8 cellular contexts compared by ENCODE assay signal in genomic region chrX:48695524-48695875, GRCh38. TPM values are rescaled to one million over a fixed set of nuclear protein-coding genes. Genes with fewer than 3 reads are reported as not detected.
A peak's percentile ranks its signal among the peaks of the same experiment; 100 is the strongest.
DNase-seq lines count a peak whose midpoint lies in the region; ATAC-seq and TF ChIP-seq lines count a peak whose summit lies in the region.

No MANE protein-coding gene starts in this region.

- ATAC-seq in activated T-cell treated with anti-CD3 and anti-CD28 coated beads, Interleukin-2, amount 50 U/mL, for 72 hours (replicated peaks in 1 of 2), result no peak
- ATAC-seq in activated T-helper 17 cell treated with anti-CD3 and anti-CD28 coated beads, Interleukin-2, amount 50 U/mL, for 72 hours (replicated peaks), result no peak
- ATAC-seq in GM18868 (IDR thresholded peaks at IDR 0.05; ENCODE audit: unreplicated experiment) (no peak), omental fat pad (ENCODE audit: low FRiP score) (no peak)

- H3K36me3 ChIP-seq in kidney epithelial cell (ENCODE audit: control insufficient read depth, insufficient read depth, low read length) (no peaks in the 10 kb centered on the region), tibial artery (peaks cover 0 to 17% (median 7%) of the 10 kb centered on the region in 3 donors)

- H3K4me3 Mint-ChIP-seq in activated T-cell treated with anti-CD3 and anti-CD28 coated beads, Interleukin-2, amount 50 U/mL, for 72 hours, result peak overlapping the region; percentile 87
- peak overlapping the region; percentile 97 for H3K4me3 Mint-ChIP-seq in activated T-helper 17 cell treated with anti-CD3 and anti-CD28 coated beads, Interleukin-2, amount 50 U/mL, for 72 hours

- peaks cover 0 to 12% (median 3%) of the 10 kb centered on the region in 4 donors for H3K4me1 ChIP-seq in tibial artery

- H3K9me3 Mint-ChIP-seq in activated T-cell treated with anti-CD3 and anti-CD28 coated beads, Interleukin-2, amount 50 U/mL, for 72 hours, result no peaks in the 10 kb centered on the region
- H3K9me3 Mint-ChIP-seq in activated T-helper 17 cell treated with anti-CD3 and anti-CD28 coated beads, Interleukin-2, amount 50 U/mL, for 72 hours, result no peaks in the 10 kb centered on the region

- peaks cover 14% of the 10 kb centered on the region for H3K27me3 Mint-ChIP-seq in activated T-cell treated with anti-CD3 and anti-CD28 coated beads, Interleukin-2, amount 50 U/mL, for 72 hours (ENCODE audit: low read depth)
- no peaks in the 10 kb centered on the region for H3K27me3 Mint-ChIP-seq in activated T-helper 17 cell treated with anti-CD3 and anti-CD28 coated beads, Interleukin-2, amount 50 U/mL, for 72 hours

- peak overlapping the region; percentile 65 for H3K27ac Mint-ChIP-seq in activated T-cell treated with anti-CD3 and anti-CD28 coated beads, Interleukin-2, amount 50 U/mL, for 72 hours
- peak overlapping the region; percentile 98 for H3K27ac Mint-ChIP-seq in activated T-helper 17 cell treated with anti-CD3 and anti-CD28 coated beads, Interleukin-2, amount 50 U/mL, for 72 hours

- intact Hi-C loops in tibial artery (cut with DNase I; ENCODE audit: low total_unique reads), result no loop called here

- peak overlapping the region; percentile 93 to 97 for H3K27ac ChIP-seq in tibial artery

- H3K4me3 ChIP-seq in kidney epithelial cell (ENCODE audit: low read depth, low read length), result peak overlapping the region; percentile 62
- H3K4me3 ChIP-seq in tibial artery, result peak overlapping the region; percentile 65 to 81

- H3K9me3 ChIP-seq in tibial artery, result no peaks in the 10 kb centered on the region

- TF ChIP-seq CTCF in kidney epithelial cell (IDR thresholded peaks at IDR 0.05; ENCODE audit: insufficient read depth, low read length, poor library complexity, severe bottlenecking) (no peak), tibial artery (IDR thresholded peaks at IDR 0.05) (no peak), omental fat pad (IDR thresholded peaks at IDR 0.05) (no peak)

- DNase-seq in activated T-cell treated with anti-CD3 and anti-CD28 coated beads, Interleukin-2, amount 50 U/mL, for 72 hours, result peak in 1 of 2 donors; percentile 15
- DNase-seq in activated T-cell treated with anti-CD3 and anti-CD28 coated beads, Interleukin-2, amount 50 U/mL, for 48 hours, result no peak
- DNase-seq in kidney epithelial cell (ENCODE audit: low read depth) (no peak), tibial artery (no peak), omental fat pad (ENCODE audit: low spot score) (no peak), epidermal melanocyte (ENCODE audit: insufficient read length, low spot score) (no peak)

- H3K4me1 Mint-ChIP-seq in activated T-cell treated with anti-CD3 and anti-CD28 coated beads, Interleukin-2, amount 50 U/mL, for 72 hours (ENCODE audit: low read depth), result peaks cover 35% of the 10 kb centered on the region
- H3K4me1 Mint-ChIP-seq in activated T-helper 17 cell treated with anti-CD3 and anti-CD28 coated beads, Interleukin-2, amount 50 U/mL, for 72 hours, result peaks cover 10% of the 10 kb centered on the region

- no peaks in the 10 kb centered on the region for H3K27me3 ChIP-seq in kidney epithelial cell (ENCODE audit: control insufficient read depth, insufficient read depth, low read length)
- H3K27me3 ChIP-seq in tibial artery, result no peaks in the 10 kb centered on the region

- peaks cover 3 to 11% of the 10 kb centered on the region in 2 donors for H3K36me3 Mint-ChIP-seq in activated T-cell treated with anti-CD3 and anti-CD28 coated beads, Interleukin-2, amount 50 U/mL, for 72 hours (ENCODE audit: insufficient read depth in 2 of 2)
- peaks cover 38% of the 10 kb centered on the region for H3K36me3 Mint-ChIP-seq in activated T-helper 17 cell treated with anti-CD3 and anti-CD28 coated beads, Interleukin-2, amount 50 U/mL, for 72 hours (ENCODE audit: low read depth)

RNA-seq across cellular contexts. Expression of gene SUV39H1, which starts 1.0 kb away (rescaled TPM):
- 10 to 100 TPM; 29.4 to 34.8 TPM for total RNA-seq in activated T-cell treated with anti-CD3 and anti-CD28 coated beads, Interleukin-2, amount 50 U/mL, for 72 hours
- 10 to 100 TPM; 24.2 to 30.5 TPM for total RNA-seq in activated T-helper 17 cell treated with anti-CD3 and anti-CD28 coated beads, Interleukin-2, amount 50 U/mL, for 72 hours
- 7.6 and 10.9 TPM in 2 replicates for total RNA-seq in kidney epithelial cell
- total RNA-seq in omental fat pad, result 1 to 10 TPM; 4.2 to 8.1 (median 5.5) TPM

RNA-seq across cellular contexts. Expression of gene WAS, which starts 11.9 kb away (rescaled TPM):
- total RNA-seq in activated T-cell treated with anti-CD3 and anti-CD28 coated beads, Interleukin-2, amount 50 U/mL, for 72 hours, result 10 to 100 TPM; 81.4 to 83.9 TPM
- 100 to 1,000 TPM in 1 of 2 donors, 10 to 100 TPM in 1; 96.8 to 102 TPM for total RNA-seq in activated T-helper 17 cell treated with anti-CD3 and anti-CD28 coated beads, Interleukin-2, amount 50 U/mL, for 72 hours
- total RNA-seq in kidney epithelial cell (2.2 TPM in 1 of 2 replicates, not detected in the other), omental fat pad (10 to 100 TPM in 3 of 4 donors, 1 to 10 TPM in 1; 9.0 to 26.0 (median 21.0) TPM)
